21 cellular contexts compared by ENCODE assay signal in the genomic region with DNA sequence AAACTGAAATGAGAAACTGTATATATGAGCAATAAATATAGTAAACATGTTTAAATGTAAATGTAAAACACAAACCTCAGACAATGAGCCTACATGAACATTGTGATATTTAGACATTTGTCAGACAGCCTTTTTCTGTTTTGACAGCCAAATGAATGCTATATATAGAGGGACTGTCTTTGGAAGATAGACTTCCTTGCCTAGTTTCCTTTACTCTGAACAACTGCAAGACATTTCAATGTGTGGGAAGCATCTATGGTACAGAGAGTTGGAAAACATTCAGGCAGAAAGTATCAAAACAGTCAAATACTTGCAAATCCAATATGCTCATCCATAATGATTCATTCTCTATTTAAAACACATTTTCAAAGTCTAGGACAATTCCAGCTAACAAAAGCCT. TPM values are rescaled to one million over a fixed set of nuclear protein-coding genes. Genes with fewer than 3 reads are reported as not detected.
DNase-seq lines count a peak whose midpoint lies in the region; ATAC-seq and TF ChIP-seq lines count a peak whose summit lies in the region.
"Had no signal": no experiment of that assay in that cellular context is flagged by ENCODE, and none has a peak within 500 bp of the region (broad histone marks: within the 10 kb centered on the region; RNA-seq: fewer than 3 reads in every experiment).

No MANE protein-coding gene starts in this region.

- no peaks in the 10 kb centered on the region for H4K20me1 ChIP-seq in SK-N-SH (ENCODE audit: insufficient read depth)
- H4K20me1 ChIP-seq: BLaER1 treated with 17β-estradiol and CSF1 and Interleukin-3, amounts not matched to agents 10 nM and 100 nM had no signal

- POLR2A ChIA-PET in SK-N-SH (lab: Yijun Ruan, JAX) = no interaction called here
- POLR2A ChIA-PET in activated CD8-positive, alpha-beta T cell treated with anti-CD3 and anti-CD28 coated beads, Interleukin-2, amount 10 ng/mL, durations not matched to agents 7 days and 5 days (lab: Charles Lee) = no interaction called here

- H3K4me3 ChIP-seq in SK-N-SH (ENCODE audit: low read depth in 2 of 2, low read length in 1 of 2) = no peak overlapping the region
- H3K4me3 ChIP-seq in urinary bladder (ENCODE audit: low read depth, low read length) = no peak overlapping the region
- no peak overlapping the region for H3K4me3 ChIP-seq in prostate gland
- H3K4me3 ChIP-seq: BLaER1 treated with 17β-estradiol and CSF1 and Interleukin-3, amounts not matched to agents 10 nM and 100 nM; HAP-1 had no signal

- no peaks in the 10 kb centered on the region for H3K36me3 ChIP-seq in SK-N-SH (replicated peaks in 1 of 2; ENCODE audit: control insufficient read depth in 1 of 2, insufficient read depth in 2 of 2, low read length in 1 of 2)
- H3K36me3 ChIP-seq in urinary bladder (ENCODE audit: insufficient read depth) = no peaks in the 10 kb centered on the region
- no peaks in the 10 kb centered on the region for H3K36me3 ChIP-seq in prostate gland
- H3K36me3 ChIP-seq: BE2C; BLaER1 treated with 17β-estradiol and CSF1 and Interleukin-3, amounts not matched to agents 10 nM and 100 nM; HAP-1 had no signal

- H3K4me1 Mint-ChIP-seq in nephron = peaks cover 22% of the 10 kb centered on the region
- no peaks in the 10 kb centered on the region for H3K4me1 Mint-ChIP-seq in activated CD8-positive, alpha-beta T cell treated with anti-CD3 and anti-CD28 coated beads, Interleukin-2, amount 10 ng/mL, durations not matched to agents 7 days and 5 days (ENCODE audit: low read depth)
- H3K4me1 Mint-ChIP-seq: CD14-positive monocyte; CD8-positive, alpha-beta memory T cell had no signal

- TF ChIP-seq POLR2A in prostate gland (IDR thresholded peaks at IDR 0.05) = no peak

- no peaks in the 10 kb centered on the region for H3K36me3 Mint-ChIP-seq in nephron (ENCODE audit: low read depth)
- H3K36me3 Mint-ChIP-seq in activated CD8-positive, alpha-beta T cell treated with anti-CD3 and anti-CD28 coated beads, Interleukin-2, amount 10 ng/mL, durations not matched to agents 7 days and 5 days (ENCODE audit: low read depth) = no peaks in the 10 kb centered on the region
- H3K36me3 Mint-ChIP-seq: CD14-positive monocyte; CD8-positive, alpha-beta memory T cell had no signal

- TF ChIP-seq EP300 in SK-N-SH (IDR thresholded peaks at IDR 0.05; ENCODE audit: borderline replicate concordance in 1 of 2, low read depth in 1 of 2, low read length in 1 of 2) = no peak

- H3K27ac ChIP-seq in SK-N-SH (ENCODE audit: low read depth in 2 of 2, low read length in 1 of 2) (0 out of 4 replicates have a peak overlapping the region, but pooled peaks of 1 of the 2 experiments have one; percentile 9), urinary bladder (ENCODE audit: low read depth) (peak overlapping the region; percentile 23), prostate gland (no peak overlapping the region)
- H3K27ac ChIP-seq: 22Rv1; BLaER1 treated with 17β-estradiol and CSF1 and Interleukin-3, amounts not matched to agents 10 nM and 100 nM had no signal

- H3K27me3 ChIP-seq in SK-N-SH (ENCODE audit: insufficient read depth) (no peaks in the 10 kb centered on the region), prostate gland (replicated peaks; ENCODE audit: insufficient read depth) (no peaks in the 10 kb centered on the region)
- H3K27me3 ChIP-seq: BE2C; BLaER1 treated with 17β-estradiol and CSF1 and Interleukin-3, amounts not matched to agents 10 nM and 100 nM had no signal

- CTCF ChIA-PET in SK-N-SH (lab: Yijun Ruan, JAX) = no interaction called here
- CTCF ChIA-PET in activated CD8-positive, alpha-beta T cell treated with anti-CD3 and anti-CD28 coated beads, Interleukin-2, amount 10 ng/mL, durations not matched to agents 7 days and 5 days (lab: Charles Lee) = no interaction called here

- H3K9me2 ChIP-seq in SK-N-SH = no peaks in the 10 kb centered on the region

- H3K27ac Mint-ChIP-seq in nephron = peak overlapping the region; percentile 16 to 42 (median 20)
- no peak overlapping the region for H3K27ac Mint-ChIP-seq in activated CD8-positive, alpha-beta T cell treated with anti-CD3 and anti-CD28 coated beads, Interleukin-2, amount 10 ng/mL, durations not matched to agents 7 days and 5 days
- H3K27ac Mint-ChIP-seq: CD14-positive monocyte; CD4-positive, alpha-beta T cell; CD8-positive, alpha-beta memory T cell; HFFc6 had no signal

- H3K9me3 Mint-ChIP-seq in nephron = no peaks in the 10 kb centered on the region
- no peaks in the 10 kb centered on the region for H3K9me3 Mint-ChIP-seq in activated CD8-positive, alpha-beta T cell treated with anti-CD3 and anti-CD28 coated beads, Interleukin-2, amount 10 ng/mL, durations not matched to agents 7 days and 5 days (ENCODE audit: insufficient read depth)
- H3K9me3 Mint-ChIP-seq: CD14-positive monocyte had no signal

- H3K9me3 ChIP-seq in SK-N-SH (no peaks in the 10 kb centered on the region; the same call in 1 of the 2 replicates), prostate gland (no peaks in the 10 kb centered on the region)
- H3K9me3 ChIP-seq: BE2C; BLaER1 treated with 17β-estradiol and CSF1 and Interleukin-3, amounts not matched to agents 10 nM and 100 nM; HAP-1 had no signal

- ATAC-seq in SK-N-SH treated with all-trans-retinoic acid at 6 μM for 48 hours = no peak
- ATAC-seq in activated CD8-positive, alpha-beta T cell treated with anti-CD3 and anti-CD28 coated beads, Interleukin-2, amount 10 ng/mL, durations not matched to agents 7 days and 5 days = no peak

- TF ChIP-seq CTCF in SK-N-SH (IDR thresholded peaks at IDR 0.05) (no peak), nephron (IDR thresholded peaks at IDR 0.05; ENCODE audit: unreplicated experiment in 3 of 3) (no peak), prostate gland (IDR thresholded peaks at IDR 0.05) (no peak)

- no peak for TF ChIP-seq RAD21 in SK-N-SH (IDR thresholded peaks at IDR 0.05; ENCODE audit: low read length)

- H3K27me3 Mint-ChIP-seq in nephron (ENCODE audit: low read depth) = no peaks in the 10 kb centered on the region
- no peaks in the 10 kb centered on the region for H3K27me3 Mint-ChIP-seq in activated CD8-positive, alpha-beta T cell treated with anti-CD3 and anti-CD28 coated beads, Interleukin-2, amount 10 ng/mL, durations not matched to agents 7 days and 5 days (ENCODE audit: low read depth)
- H3K27me3 Mint-ChIP-seq: CD4-positive, alpha-beta T cell; CD8-positive, alpha-beta memory T cell had no signal

- H3F3A ChIP-seq in SK-N-SH (replicated peaks; ENCODE audit: insufficient read depth) = no peaks in the 10 kb centered on the region

- H3K4me1 ChIP-seq in SK-N-SH (ENCODE audit: control insufficient read depth in 1 of 2, insufficient read depth in 2 of 2, low read depth in 1 of 2, low read length in 1 of 2) = no peaks in the 10 kb centered on the region; a peak in 1 of 4 replicates
- H3K4me1 ChIP-seq in urinary bladder (ENCODE audit: insufficient read depth) = no peaks in the 10 kb centered on the region
- H3K4me1 ChIP-seq in prostate gland (replicated peaks) = no peaks in the 10 kb centered on the region
- H3K4me1 ChIP-seq: BE2C; BLaER1 treated with 17β-estradiol and CSF1 and Interleukin-3, amounts not matched to agents 10 nM and 100 nM; HAP-1 had no signal

- peak overlapping the region; percentile 43; the same call in 1 of the 2 replicates for H2AFZ ChIP-seq in SK-N-SH (ENCODE audit: low read depth)

- H3K4me2 ChIP-seq in SK-N-SH = no peak overlapping the region
- H3K4me2 ChIP-seq: BLaER1 treated with 17β-estradiol and CSF1 and Interleukin-3, amounts not matched to agents 10 nM and 100 nM had no signal

- DNase-seq in SK-N-SH (no peak), inferior parietal cortex (ENCODE audit: extremely low spot score) (peak; percentile 39), prostate gland (ENCODE audit: low spot score) (no peak)
- DNase-seq in activated CD8-positive, alpha-beta T cell treated with anti-CD3 and anti-CD28 coated beads, Interleukin-2, amount 10 ng/mL, durations not matched to agents 7 days and 5 days = no peak
- no peak for DNase-seq in activated CD4-positive, alpha-beta T cell treated with anti-CD3 and anti-CD28 coated beads, Interleukin-2, amount 50 U/mL, for 48 hours
- DNase-seq: BE2C; CD4-positive, alpha-beta T cell; CD8-positive, alpha-beta memory T cell; DMS53; DMS79 treated with DMSO at 0.1 percent for 48 hours; GF-D8; GOT3; HFFc6 had no signal

- no peak overlapping the region for H3K4me3 Mint-ChIP-seq in nephron
- H3K4me3 Mint-ChIP-seq in activated CD8-positive, alpha-beta T cell treated with anti-CD3 and anti-CD28 coated beads, Interleukin-2, amount 10 ng/mL, durations not matched to agents 7 days and 5 days = no peak overlapping the region
- H3K4me3 Mint-ChIP-seq: CD14-positive monocyte; CD4-positive, alpha-beta T cell; CD8-positive, alpha-beta memory T cell; HFFc6 had no signal

- no peaks in the 10 kb centered on the region for H3K79me2 ChIP-seq in SK-N-SH (ENCODE audit: insufficient read depth)

- no peak overlapping the region for H3K9ac ChIP-seq in SK-N-SH
- H3K9ac ChIP-seq: BLaER1 treated with 17β-estradiol and CSF1 and Interleukin-3, amounts not matched to agents 10 nM and 100 nM had no signal

- intact Hi-C loops in prostate gland (cut with DNase I) = no loop called here

TF ChIP-seq in SK-N-SH, 30 proteins besides CTCF, POLR2A, EP300 and RAD21 (continues in another document):
- TF ChIP-seq GATA2 (CRISPR knock-in tag; IDR thresholded peaks at IDR 0.05) (no peak), JUND (IDR thresholded peaks at IDR 0.05) (no peak)

TF ChIP-seq in SK-N-SH treated with all-trans-retinoic acid at 6 μM for 48 hours, 23 proteins besides CTCF, POLR2A, EP300 and RAD21 (continues in another document):
- TF ChIP-seq CSDC2 (CRISPR knock-in tag; IDR thresholded peaks at IDR 0.05) (no peak), RARB (CRISPR knock-in tag; IDR thresholded peaks at IDR 0.05) (no peak), ZNF8 (CRISPR knock-in tag; IDR thresholded peaks at IDR 0.05) (no peak), TOX (CRISPR knock-in tag; IDR thresholded peaks at IDR 0.05; ENCODE audit: borderline replicate concordance) (no peak), ESRRG (CRISPR knock-in tag; IDR thresholded peaks at IDR 0.05) (no peak)
- TF ChIP-seq, protein P1, sequence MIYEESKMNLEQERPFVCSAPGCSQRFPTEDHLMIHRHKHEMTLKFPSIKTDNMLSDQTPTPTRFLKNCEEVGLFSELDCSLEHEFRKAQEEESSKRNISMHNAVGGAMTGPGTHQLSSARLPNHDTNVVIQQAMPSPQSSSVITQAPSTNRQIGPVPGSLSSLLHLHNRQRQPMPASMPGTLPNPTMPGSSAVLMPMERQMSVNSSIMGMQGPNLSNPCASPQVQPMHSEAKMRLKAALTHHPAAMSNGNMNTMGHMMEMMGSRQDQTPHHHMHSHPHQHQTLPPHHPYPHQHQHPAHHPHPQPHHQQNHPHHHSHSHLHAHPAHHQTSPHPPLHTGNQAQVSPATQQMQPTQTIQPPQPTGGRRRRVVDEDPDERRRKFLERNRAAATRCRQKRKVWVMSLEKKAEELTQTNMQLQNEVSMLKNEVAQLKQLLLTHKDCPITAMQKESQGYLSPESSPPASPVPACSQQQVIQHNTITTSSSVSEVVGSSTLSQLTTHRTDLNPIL (CRISPR knock-in tag; IDR thresholded peaks at IDR 0.05; ENCODE audit: low read depth) = no peak

RNA-seq across cellular contexts. Expression of a gene that starts 31.7 kb away (rescaled TPM):
- polyA plus RNA-seq in SK-N-SH (2012; rRNA removed) (8.8 and 9.1 TPM in 2 replicates), urinary bladder (24.6 TPM)
- 7.6 and 8.6 TPM in 2 replicates for polyA plus RNA-seq in SK-N-SH (2012; cell fraction: cytosol; rRNA removed)
- polyA plus RNA-seq in SK-N-SH (2012; cell fraction: nucleus; rRNA removed) = 5.0 and 5.4 TPM in 2 replicates
- total RNA-seq in urinary bladder (9.0 TPM), prostate gland (10 to 100 TPM; 35.6 to 37.2 TPM)
- total RNA-seq in activated CD8-positive, alpha-beta T cell treated with anti-CD3 and anti-CD28 coated beads, Interleukin-2, amount 10 ng/mL, durations not matched to agents 7 days and 5 days = under 1 TPM; 0.10 to 0.21 TPM
- total RNA-seq: CD8-positive, alpha-beta memory T cell; Daoy had no signal
- polyA plus RNA-seq: CD8-positive, alpha-beta memory T cell had no signal
